Comparison of ENCODE assay signal across 25 cellular contexts in genomic region chr15:80940331-80940730, GRCh38.
"Had no signal": no experiment of that assay in that cellular context is flagged by ENCODE, and none has a peak within 500 bp of the region (broad histone marks: within the 10 kb centered on the region; RNA-seq: fewer than 3 reads in every experiment).

No MANE protein-coding gene starts in this region.

- DNase-seq: colonic mucosa; dermis blood vessel endothelial cell; effector memory CD4-positive, alpha-beta T cell; esophagus squamous epithelium; foreskin melanocyte; glutamatergic neuron; hypothalamus; mucosa of descending colon; naive thymus-derived CD4-positive, alpha-beta T cell; nucleus accumbens; ovary; posterior cingulate gyrus; right lobe of liver; stimulated activated CD4-positive, alpha-beta T cell treated with anti-CD3 and anti-CD28 coated beads, Interleukin-2, amount 100 ng/mL, for 24 hours; stimulated activated CD4-positive, alpha-beta T cell treated with anti-CD3 and anti-CD28 coated beads, Interleukin-4, amount 100 ng/mL, for 24 hours; stimulated activated naive CD8-positive, alpha-beta T cell treated with anti-CD3 and anti-CD28 coated beads, Interleukin-15, Interleukin-2, amounts not matched to agents 100 U/mL and 50 U/mL, for 24 hours; upper lobe of left lung had no signal

- H3K36me3 ChIP-seq: colonic mucosa, ovary, thoracic aorta had no signal

- H3K4me3 Mint-ChIP-seq: central memory CD8-positive, alpha-beta T cell; memory B cell; mesothelial cell of epicardium; naive thymus-derived CD4-positive, alpha-beta T cell; nephron; stimulated activated memory B cell treated with anti-CD40 and anti-IgM and Interleukin-4, amounts not matched to agents 10 μg/mL and 1 μg/mL and 100 μg/mL, for 72 hours had no signal

- H3K27me3 Mint-ChIP-seq: central memory CD8-positive, alpha-beta T cell; memory B cell; naive thymus-derived CD4-positive, alpha-beta T cell; stimulated activated memory B cell treated with anti-CD40 and anti-IgM and Interleukin-4, amounts not matched to agents 10 μg/mL and 1 μg/mL and 100 μg/mL, for 72 hours had no signal

- H3K27me3 ChIP-seq: colonic mucosa, esophagus squamous epithelium, ovary, right lobe of liver, tibial nerve, upper lobe of left lung had no signal

- H3K4me1 Mint-ChIP-seq: nephron had no signal

- H3K27ac Mint-ChIP-seq: memory B cell; mesothelial cell of epicardium; naive thymus-derived CD4-positive, alpha-beta T cell; nephron; stimulated activated memory B cell treated with anti-CD40 and anti-IgM and Interleukin-4, amounts not matched to agents 10 μg/mL and 1 μg/mL and 100 μg/mL, for 72 hours had no signal

- H3K4me3 ChIP-seq: colonic mucosa, esophagus squamous epithelium, lung, mucosa of descending colon, ovary, right lobe of liver, thoracic aorta, tibial nerve, upper lobe of left lung had no signal

- H3K27ac ChIP-seq: colonic mucosa, esophagus squamous epithelium, ovary, right lobe of liver, thoracic aorta, tibial nerve, upper lobe of left lung had no signal

- H3K9me3 Mint-ChIP-seq: central memory CD8-positive, alpha-beta T cell; memory B cell; mesothelial cell of epicardium; nephron; stimulated activated memory B cell treated with anti-CD40 and anti-IgM and Interleukin-4, amounts not matched to agents 10 μg/mL and 1 μg/mL and 100 μg/mL, for 72 hours had no signal

- H3K9me3 ChIP-seq: colonic mucosa, esophagus squamous epithelium, mucosa of descending colon, ovary, right lobe of liver, thoracic aorta, tibial nerve, upper lobe of left lung had no signal

- H3K4me1 ChIP-seq: colonic mucosa, esophagus squamous epithelium, right lobe of liver, upper lobe of left lung had no signal
